ENCODE assay signal across 1 cellular context in the genomic region with DNA sequence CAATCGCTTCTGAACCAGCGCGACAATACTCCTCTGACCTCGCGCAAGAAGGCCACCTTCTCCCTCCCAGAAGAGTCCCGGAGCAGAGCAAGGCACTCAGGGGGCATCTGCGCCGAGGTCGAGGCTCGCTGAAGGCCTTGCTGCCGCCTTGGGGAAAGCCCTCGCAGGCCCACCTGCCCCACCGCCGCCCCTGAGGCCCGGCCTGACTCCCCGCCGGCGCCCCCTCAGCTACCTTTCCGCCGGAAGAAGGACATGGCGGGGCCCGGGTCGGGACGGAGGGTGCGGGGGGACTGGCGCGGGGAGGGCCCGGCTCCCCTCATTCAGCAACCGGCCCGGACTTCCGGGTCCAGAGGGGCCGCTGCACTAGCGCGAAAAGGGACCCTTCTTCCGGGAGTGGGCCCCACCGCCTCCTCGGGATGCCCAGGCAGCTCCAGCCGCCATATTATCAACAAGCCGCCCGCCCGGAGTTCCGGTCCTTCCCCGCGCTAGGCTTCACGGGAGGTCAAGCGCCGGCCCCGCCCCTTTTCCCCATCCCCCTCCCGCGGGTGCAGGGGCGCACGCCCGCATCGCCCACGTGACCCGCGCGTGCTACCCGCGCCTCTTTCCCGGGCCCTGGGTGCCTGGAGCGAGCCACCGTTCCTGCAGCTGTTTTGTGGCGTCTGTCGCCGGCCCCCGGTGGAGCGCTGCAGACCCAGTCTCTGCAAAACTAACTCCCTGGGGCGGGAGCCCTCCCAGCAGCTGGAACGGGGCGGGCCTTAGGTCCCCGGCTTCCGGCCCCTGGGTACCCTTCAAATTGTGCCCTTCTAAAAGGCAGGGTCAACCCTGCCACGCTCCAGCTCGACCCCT.
TF ChIP-seq lines count a peak whose summit lies in the region.

A gene with protein sequence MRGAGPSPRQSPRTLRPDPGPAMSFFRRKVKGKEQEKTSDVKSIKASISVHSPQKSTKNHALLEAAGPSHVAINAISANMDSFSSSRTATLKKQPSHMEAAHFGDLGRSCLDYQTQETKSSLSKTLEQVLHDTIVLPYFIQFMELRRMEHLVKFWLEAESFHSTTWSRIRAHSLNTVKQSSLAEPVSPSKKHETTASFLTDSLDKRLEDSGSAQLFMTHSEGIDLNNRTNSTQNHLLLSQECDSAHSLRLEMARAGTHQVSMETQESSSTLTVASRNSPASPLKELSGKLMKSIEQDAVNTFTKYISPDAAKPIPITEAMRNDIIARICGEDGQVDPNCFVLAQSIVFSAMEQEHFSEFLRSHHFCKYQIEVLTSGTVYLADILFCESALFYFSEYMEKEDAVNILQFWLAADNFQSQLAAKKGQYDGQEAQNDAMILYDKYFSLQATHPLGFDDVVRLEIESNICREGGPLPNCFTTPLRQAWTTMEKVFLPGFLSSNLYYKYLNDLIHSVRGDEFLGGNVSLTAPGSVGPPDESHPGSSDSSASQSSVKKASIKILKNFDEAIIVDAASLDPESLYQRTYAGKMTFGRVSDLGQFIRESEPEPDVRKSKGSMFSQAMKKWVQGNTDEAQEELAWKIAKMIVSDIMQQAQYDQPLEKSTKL (minus strand): TSS at position 469 of the 846 bp plus-strand sequence. CDS start 149 bp downstream, at position 320.

TF ChIP-seq in GM12878, 131 proteins besides CTCF, POLR2A, EP300 and RAD21 (continued from another document and continues in another):
- TF ChIP-seq, protein P1, sequence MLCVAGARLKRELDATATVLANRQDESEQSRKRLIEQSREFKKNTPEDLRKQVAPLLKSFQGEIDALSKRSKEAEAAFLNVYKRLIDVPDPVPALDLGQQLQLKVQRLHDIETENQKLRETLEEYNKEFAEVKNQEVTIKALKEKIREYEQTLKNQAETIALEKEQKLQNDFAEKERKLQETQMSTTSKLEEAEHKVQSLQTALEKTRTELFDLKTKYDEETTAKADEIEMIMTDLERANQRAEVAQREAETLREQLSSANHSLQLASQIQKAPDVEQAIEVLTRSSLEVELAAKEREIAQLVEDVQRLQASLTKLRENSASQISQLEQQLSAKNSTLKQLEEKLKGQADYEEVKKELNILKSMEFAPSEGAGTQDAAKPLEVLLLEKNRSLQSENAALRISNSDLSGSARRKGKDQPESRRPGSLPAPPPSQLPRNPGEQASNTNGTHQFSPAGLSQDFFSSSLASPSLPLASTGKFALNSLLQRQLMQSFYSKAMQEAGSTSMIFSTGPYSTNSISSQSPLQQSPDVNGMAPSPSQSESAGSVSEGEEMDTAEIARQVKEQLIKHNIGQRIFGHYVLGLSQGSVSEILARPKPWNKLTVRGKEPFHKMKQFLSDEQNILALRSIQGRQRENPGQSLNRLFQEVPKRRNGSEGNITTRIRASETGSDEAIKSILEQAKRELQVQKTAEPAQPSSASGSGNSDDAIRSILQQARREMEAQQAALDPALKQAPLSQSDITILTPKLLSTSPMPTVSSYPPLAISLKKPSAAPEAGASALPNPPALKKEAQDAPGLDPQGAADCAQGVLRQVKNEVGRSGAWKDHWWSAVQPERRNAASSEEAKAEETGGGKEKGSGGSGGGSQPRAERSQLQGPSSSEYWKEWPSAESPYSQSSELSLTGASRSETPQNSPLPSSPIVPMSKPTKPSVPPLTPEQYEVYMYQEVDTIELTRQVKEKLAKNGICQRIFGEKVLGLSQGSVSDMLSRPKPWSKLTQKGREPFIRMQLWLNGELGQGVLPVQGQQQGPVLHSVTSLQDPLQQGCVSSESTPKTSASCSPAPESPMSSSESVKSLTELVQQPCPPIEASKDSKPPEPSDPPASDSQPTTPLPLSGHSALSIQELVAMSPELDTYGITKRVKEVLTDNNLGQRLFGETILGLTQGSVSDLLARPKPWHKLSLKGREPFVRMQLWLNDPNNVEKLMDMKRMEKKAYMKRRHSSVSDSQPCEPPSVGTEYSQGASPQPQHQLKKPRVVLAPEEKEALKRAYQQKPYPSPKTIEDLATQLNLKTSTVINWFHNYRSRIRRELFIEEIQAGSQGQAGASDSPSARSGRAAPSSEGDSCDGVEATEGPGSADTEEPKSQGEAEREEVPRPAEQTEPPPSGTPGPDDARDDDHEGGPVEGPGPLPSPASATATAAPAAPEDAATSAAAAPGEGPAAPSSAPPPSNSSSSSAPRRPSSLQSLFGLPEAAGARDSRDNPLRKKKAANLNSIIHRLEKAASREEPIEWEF (IDR thresholded peaks at IDR 0.05; ENCODE audit: insufficient replicate concordance, low read depth, low read length): no peak
- peak; percentile 52; the same call in 1 of the 2 replicates for TF ChIP-seq DPF2 (IDR thresholded peaks at IDR 0.05)
- TF ChIP-seq ZNF384 (IDR thresholded peaks at IDR 0.05; ENCODE audit: borderline replicate concordance, low read depth, low read length): no peak
- TF ChIP-seq, protein P2, sequence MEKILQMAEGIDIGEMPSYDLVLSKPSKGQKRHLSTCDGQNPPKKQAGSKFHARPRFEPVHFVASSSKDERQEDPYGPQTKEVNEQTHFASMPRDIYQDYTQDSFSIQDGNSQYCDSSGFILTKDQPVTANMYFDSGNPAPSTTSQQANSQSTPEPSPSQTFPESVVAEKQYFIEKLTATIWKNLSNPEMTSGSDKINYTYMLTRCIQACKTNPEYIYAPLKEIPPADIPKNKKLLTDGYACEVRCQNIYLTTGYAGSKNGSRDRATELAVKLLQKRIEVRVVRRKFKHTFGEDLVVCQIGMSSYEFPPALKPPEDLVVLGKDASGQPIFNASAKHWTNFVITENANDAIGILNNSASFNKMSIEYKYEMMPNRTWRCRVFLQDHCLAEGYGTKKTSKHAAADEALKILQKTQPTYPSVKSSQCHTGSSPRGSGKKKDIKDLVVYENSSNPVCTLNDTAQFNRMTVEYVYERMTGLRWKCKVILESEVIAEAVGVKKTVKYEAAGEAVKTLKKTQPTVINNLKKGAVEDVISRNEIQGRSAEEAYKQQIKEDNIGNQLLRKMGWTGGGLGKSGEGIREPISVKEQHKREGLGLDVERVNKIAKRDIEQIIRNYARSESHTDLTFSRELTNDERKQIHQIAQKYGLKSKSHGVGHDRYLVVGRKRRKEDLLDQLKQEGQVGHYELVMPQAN (conservative IDR thresholded peaks at IDR 0.05): no peak; the same call in 1 of the 2 replicates
- TF ChIP-seq RUNX3 (IDR thresholded peaks at IDR 0.05; ENCODE audit: low read length): peak; percentile 35
- peak; percentile 50; the same call in 1 of the 2 replicates for TF ChIP-seq LARP7 (IDR thresholded peaks at IDR 0.05)
- TF ChIP-seq, protein P3, sequence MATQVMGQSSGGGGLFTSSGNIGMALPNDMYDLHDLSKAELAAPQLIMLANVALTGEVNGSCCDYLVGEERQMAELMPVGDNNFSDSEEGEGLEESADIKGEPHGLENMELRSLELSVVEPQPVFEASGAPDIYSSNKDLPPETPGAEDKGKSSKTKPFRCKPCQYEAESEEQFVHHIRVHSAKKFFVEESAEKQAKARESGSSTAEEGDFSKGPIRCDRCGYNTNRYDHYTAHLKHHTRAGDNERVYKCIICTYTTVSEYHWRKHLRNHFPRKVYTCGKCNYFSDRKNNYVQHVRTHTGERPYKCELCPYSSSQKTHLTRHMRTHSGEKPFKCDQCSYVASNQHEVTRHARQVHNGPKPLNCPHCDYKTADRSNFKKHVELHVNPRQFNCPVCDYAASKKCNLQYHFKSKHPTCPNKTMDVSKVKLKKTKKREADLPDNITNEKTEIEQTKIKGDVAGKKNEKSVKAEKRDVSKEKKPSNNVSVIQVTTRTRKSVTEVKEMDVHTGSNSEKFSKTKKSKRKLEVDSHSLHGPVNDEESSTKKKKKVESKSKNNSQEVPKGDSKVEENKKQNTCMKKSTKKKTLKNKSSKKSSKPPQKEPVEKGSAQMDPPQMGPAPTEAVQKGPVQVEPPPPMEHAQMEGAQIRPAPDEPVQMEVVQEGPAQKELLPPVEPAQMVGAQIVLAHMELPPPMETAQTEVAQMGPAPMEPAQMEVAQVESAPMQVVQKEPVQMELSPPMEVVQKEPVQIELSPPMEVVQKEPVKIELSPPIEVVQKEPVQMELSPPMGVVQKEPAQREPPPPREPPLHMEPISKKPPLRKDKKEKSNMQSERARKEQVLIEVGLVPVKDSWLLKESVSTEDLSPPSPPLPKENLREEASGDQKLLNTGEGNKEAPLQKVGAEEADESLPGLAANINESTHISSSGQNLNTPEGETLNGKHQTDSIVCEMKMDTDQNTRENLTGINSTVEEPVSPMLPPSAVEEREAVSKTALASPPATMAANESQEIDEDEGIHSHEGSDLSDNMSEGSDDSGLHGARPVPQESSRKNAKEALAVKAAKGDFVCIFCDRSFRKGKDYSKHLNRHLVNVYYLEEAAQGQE (IDR thresholded peaks at IDR 0.05; ENCODE audit: low read depth, low read length): no peak
- TF ChIP-seq MTA2 (IDR thresholded peaks at IDR 0.05; ENCODE audit: low read depth): 0 out of 2 replicates have a peak, but pooled peaks have one; percentile 30
- TF ChIP-seq BCL11A (IDR thresholded peaks at IDR 0.05; ENCODE audit: low read depth, low read length): 0 out of 2 replicates have a peak, but pooled peaks have one; percentile 15
- TF ChIP-seq NR2F1 (conservative IDR thresholded peaks at IDR 0.05): peak; percentile 78; the same call in 1 of the 2 replicates
- no peak for TF ChIP-seq MYB (IDR thresholded peaks at IDR 0.05; ENCODE audit: borderline replicate concordance, low read depth, low read length)
- TF ChIP-seq CEBPZ (IDR thresholded peaks at IDR 0.05; ENCODE audit: low read depth, low read length): no peak
- TF ChIP-seq NR2C1 (IDR thresholded peaks at IDR 0.05): peak; percentile 85
- TF ChIP-seq CHD1 (IDR thresholded peaks at IDR 0.05; ENCODE audit: low read depth, low read length): peak; percentile 60; the same call in 1 of the 2 replicates
- TF ChIP-seq PML (IDR thresholded peaks at IDR 0.05; ENCODE audit: low read length): peak; percentile 49; the same call in 1 of the 2 replicates
- peak; percentile 24; the same call in 1 of the 2 replicates for TF ChIP-seq NFIC (IDR thresholded peaks at IDR 0.05; ENCODE audit: low read depth, low read length)
- TF ChIP-seq CHD2 (IDR thresholded peaks at IDR 0.05; ENCODE audit: borderline replicate concordance, low read depth, low read length): peak; percentile 89
- no peak for TF ChIP-seq ZBTB4 (CRISPR knock-in tag; IDR thresholded peaks at IDR 0.05)
- no peak for TF ChIP-seq NFYA (IDR thresholded peaks at IDR 0.05; ENCODE audit: borderline replicate concordance, low read depth, low read length)
- TF ChIP-seq KDM1A (IDR thresholded peaks at IDR 0.05; ENCODE audit: borderline replicate concordance): no peak
- TF ChIP-seq SP1 (IDR thresholded peaks at IDR 0.05; ENCODE audit: low read depth, low read length): peak; percentile 57
- TF ChIP-seq CBX3 (IDR thresholded peaks at IDR 0.05; ENCODE audit: borderline replicate concordance, low read depth): no peak
- TF ChIP-seq MYC (IDR thresholded peaks at IDR 0.05; ENCODE audit: insufficient read depth, insufficient read length, insufficient replicate concordance, low read length, severe bottlenecking): peak; percentile 32
- TF ChIP-seq RCOR1 (conservative IDR thresholded peaks at IDR 0.05; ENCODE audit: low read depth, low read length): no peak
- TF ChIP-seq FOXK2 (IDR thresholded peaks at IDR 0.05): peak; percentile 90
- peak; percentile 0; the same call in 1 of the 2 replicates for TF ChIP-seq MXI1 (IDR thresholded peaks at IDR 0.05; ENCODE audit: low read depth, low read length)
- TF ChIP-seq HDGF (IDR thresholded peaks at IDR 0.05): no peak
- TF ChIP-seq TARDBP (IDR thresholded peaks at IDR 0.05; ENCODE audit: borderline replicate concordance): peak; percentile 59; the same call in 1 of the 2 replicates
- no peak for TF ChIP-seq FOXM1 (IDR thresholded peaks at IDR 0.05; ENCODE audit: low read depth, low read length)
- TF ChIP-seq POU2F2 (IDR thresholded peaks at IDR 0.05; ENCODE audit: borderline replicate concordance, low read depth, low read length): peak; percentile 60; the same call in 1 of the 3 replicates
